Comparison of ENCODE assay signal across 25 cellular contexts in genomic region chr6:11890209-11890608, GRCh38.
"Had no signal": no experiment of that assay in that cellular context is flagged by ENCODE, and none has a peak within 500 bp of the region (broad histone marks: within the 10 kb centered on the region; RNA-seq: fewer than 3 reads in every experiment).

No MANE protein-coding gene starts in this region.

- H3K27me3 ChIP-seq: colonic mucosa, esophagus squamous epithelium, gastrocnemius medialis, heart right ventricle, left lung had no signal

- FAIRE-seq: endometrium, islet of Langerhans, keratinocyte had no signal

- H3K27ac ChIP-seq: colonic mucosa, epithelial cell of prostate, esophagus squamous epithelium, gastrocnemius medialis, heart right ventricle, left lung, lower lobe of right lung had no signal

- H3K4me1 ChIP-seq: colonic mucosa, esophagus squamous epithelium, gastrocnemius medialis, heart right ventricle, left lung, lower lobe of right lung had no signal

- H3K4me3 ChIP-seq: colonic mucosa, esophagus squamous epithelium, gastrocnemius medialis, heart right ventricle, left lung, lower lobe of right lung, mucosa of descending colon had no signal

- ATAC-seq: effector memory CD8-positive, alpha-beta T cell; esophagus mucosa; gastrocnemius medialis; heart right ventricle; left cardiac atrium; left lung; left ventricle myocardium superior; lower lobe of right lung; mucosa of descending colon had no signal

- H3K36me3 ChIP-seq: colonic mucosa, esophagus squamous epithelium, gastrocnemius medialis, heart right ventricle, left lung, lower lobe of right lung had no signal

- DNase-seq: colonic mucosa; cortex of kidney; effector CD8-positive, alpha-beta T cell; effector memory CD8-positive, alpha-beta T cell; endodermal cell; erythroblast; esophagus squamous epithelium; foreskin melanocyte; gastrocnemius medialis; glutamatergic neuron; head of caudate nucleus; heart right ventricle; hippocampal formation; left cardiac atrium; left lung; left ventricle myocardium superior; lower lobe of right lung; mesenchymal stem cell; mucosa of descending colon; naive B cell had no signal

- H3K9me3 ChIP-seq: colonic mucosa, esophagus squamous epithelium, gastrocnemius medialis, left lung, lower lobe of right lung, mucosa of descending colon had no signal
